In the genomic region with DNA sequence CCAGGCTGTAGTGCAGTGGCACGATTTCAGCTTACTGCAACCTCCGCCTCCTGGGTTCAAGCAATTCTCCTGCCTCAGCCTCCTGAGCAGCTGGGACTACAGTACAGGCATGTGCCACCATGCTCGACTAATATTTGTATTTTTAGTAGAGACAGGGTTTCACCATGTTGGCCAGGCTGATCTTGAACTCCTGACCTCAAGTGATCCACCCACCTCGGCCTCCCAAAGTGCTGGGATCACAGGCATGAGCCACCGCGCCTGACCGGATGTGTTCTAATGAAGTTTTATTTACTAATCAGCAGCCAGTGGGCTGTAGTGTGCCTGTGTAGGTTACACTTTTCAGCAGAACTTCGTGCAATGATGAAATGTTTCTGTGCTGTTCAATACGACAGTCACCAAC, we compare ENCODE assay signal across 7 cellular contexts. TPM values are rescaled to one million over a fixed set of nuclear protein-coding genes. Genes with fewer than 3 reads are reported as not detected.
DNase-seq lines count a peak whose midpoint lies in the region; ATAC-seq and TF ChIP-seq lines count a peak whose summit lies in the region.
"Not testable (repeated sequence)": the region's sequence is repeated elsewhere in the genome, so short reads cannot be mapped to it uniquely, and the experiment has no call there.

No MANE protein-coding gene starts in this region.

- H3K9ac ChIP-seq in HCT116 (ENCODE audit: low read length), result peak overlapping the region; percentile 49

- not testable (repeated sequence) for H3K36me3 ChIP-seq in HCT116 (ENCODE audit: control insufficient read depth in 1 of 2, insufficient read depth in 2 of 2, low read length in 2 of 2); adrenal gland (replicated peaks in 1 of 2); esophagus (ENCODE audit: control insufficient read depth in 2 of 2, insufficient read depth in 2 of 2, low read length in 1 of 2); osteoblast (ENCODE audit: insufficient read depth, low read length)
- H3K36me3 ChIP-seq in stomach, result peaks cover 4 to 29% (median 14%) of the 10 kb centered on the region in 4 donors

- H3K27me3 ChIP-seq in HCT116 (ENCODE audit: insufficient read depth, low read length); adrenal gland; esophagus (ENCODE audit: control insufficient read depth in 1 of 2, insufficient read depth in 2 of 2, low read length in 2 of 2); right cardiac atrium (ENCODE audit: control insufficient read depth, insufficient read depth); osteoblast (ENCODE audit: insufficient read depth, low read length); stomach: not testable (repeated sequence)

- not testable (repeated sequence) for H3K4me3 ChIP-seq in HCT116 (replicated peaks in 1 of 2; ENCODE audit: low read depth in 1 of 2, low read length in 2 of 2); adrenal gland; esophagus (ENCODE audit: low read depth in 1 of 2, low read length in 2 of 2); right cardiac atrium (ENCODE audit: low read length); osteoblast (ENCODE audit: insufficient read depth, low read length); stomach

- ATAC-seq in HCT116, right cardiac atrium: not testable (repeated sequence)

- H3K4me1 Mint-ChIP-seq in T-helper 2 cell treated with Interferon-gamma antibody and Interleukin-4, amounts not matched to agents 5 μg/mL and 100 μg/mL, for 36 hours (ENCODE audit: low read depth), result peaks cover 59% of the 10 kb centered on the region

- TF ChIP-seq POLR2A in HCT116 (IDR thresholded peaks at IDR 0.05; ENCODE audit: borderline replicate concordance, extremely low read depth, insufficient read depth, insufficient read length); adrenal gland (IDR thresholded peaks at IDR 0.05); stomach (IDR thresholded peaks at IDR 0.05): not testable (repeated sequence)

- intact Hi-C loops in HCT116 (cut with micrococcal nuclease), result loop anchor here (1.0 to 2.0 kb wide), 2 partner anchors 23 to 45 kb away; no protein-coding TSS in a partner anchor
- intact Hi-C loops in adrenal gland (cut with DNase I); right cardiac atrium (cut with DNase I); stomach (cut with DNase I; ENCODE audit: low total_unique reads): not testable (repeated sequence)

- not testable (repeated sequence) for TF ChIP-seq RAD21 in HCT116 (IDR thresholded peaks at IDR 0.05; ENCODE audit: low read depth)

- not testable (repeated sequence) for H2AFZ ChIP-seq in HCT116 (ENCODE audit: low read depth, low read length, poor library complexity, severe bottlenecking); osteoblast (ENCODE audit: low read length)

- WGBS in adrenal gland, 4 donors, result 81 to 91% (median 83%) methylated on average over 9 of the region's 9 CpGs
- 65 to 69% methylated on average over 9 of the region's 9 CpGs for WGBS in esophagus, 2 donors
- 77% methylated on average over 9 of the region's 9 CpGs for WGBS in right cardiac atrium
- WGBS in stomach, 5 donors, result 48 to 66% (median 59%) methylated on average over 9 of the region's 9 CpGs

- not testable (repeated sequence) for H3K9me2 ChIP-seq in HCT116 (ENCODE audit: insufficient read depth)

- BruUV-seq in HCT116 (replicated peaks; lab: Mats Ljungman, UMichigan), result not testable (repeated sequence)

- RAD21 ChIA-PET in HCT116 (lab: Charles Lee; ENCODE audit: low non-redundant PET in 1 of 2, low total read pairs in 2 of 2, uncharacterized antibody in 2 of 2, unreplicated experiment in 2 of 2), result interaction anchor here in 1 of 2 experiments (0.9 kb wide), 1 partner anchor 46 kb away, joined by 4 read pairs; no protein-coding TSS in a partner anchor

- H3K36me3 Mint-ChIP-seq in T-helper 2 cell treated with Interferon-gamma antibody and Interleukin-4, amounts not matched to agents 5 μg/mL and 100 μg/mL, for 36 hours (ENCODE audit: low read depth), result peaks cover 13% of the 10 kb centered on the region

- not testable (repeated sequence) for H3K9me3 ChIP-seq in HCT116 (ENCODE audit: control insufficient read depth in 1 of 2, insufficient read depth in 1 of 2, low read depth in 1 of 2, low read length in 2 of 2); adrenal gland (replicated peaks in 1 of 3); esophagus (ENCODE audit: control insufficient read depth in 2 of 2, insufficient read depth in 1 of 2, low read depth in 1 of 2, low read length in 1 of 2); right cardiac atrium (ENCODE audit: control insufficient read depth, low read length); osteoblast (ENCODE audit: low read depth, low read length); stomach

- H3K4me3 Mint-ChIP-seq in T-helper 2 cell treated with Interferon-gamma antibody and Interleukin-4, amounts not matched to agents 5 μg/mL and 100 μg/mL, for 36 hours, result peak overlapping the region; percentile 75

- CTCF ChIA-PET in HCT116 (lab: Charles Lee), result interaction anchor here (1.3 to 1.7 kb wide), 2 partner anchors 23 to 72 kb away, joined by 3 read pairs; no protein-coding TSS in a partner anchor

- not testable (repeated sequence) for H3K79me2 ChIP-seq in HCT116 (ENCODE audit: insufficient read depth, low read length)
- peaks cover 17% of the 10 kb centered on the region for H3K79me2 ChIP-seq in osteoblast (ENCODE audit: insufficient read depth, low read length)

- H3K27me3 Mint-ChIP-seq in T-helper 2 cell treated with Interferon-gamma antibody and Interleukin-4, amounts not matched to agents 5 μg/mL and 100 μg/mL, for 36 hours (ENCODE audit: low read depth), result not testable (repeated sequence)

- peaks cover 73 to 93% of the 10 kb centered on the region in 2 experiments for H3K4me1 ChIP-seq in HCT116 (ENCODE audit: control insufficient read depth in 1 of 2, insufficient read depth in 2 of 2, low read length in 2 of 2)
- H3K4me1 ChIP-seq in adrenal gland (replicated peaks in 1 of 2), result peaks cover 18 to 39% of the 10 kb centered on the region in 2 donors
- not testable (repeated sequence) for H3K4me1 ChIP-seq in esophagus (ENCODE audit: control insufficient read depth in 2 of 2, insufficient read depth in 2 of 2, low read length in 1 of 2)
- peaks cover 13% of the 10 kb centered on the region for H3K4me1 ChIP-seq in right cardiac atrium (ENCODE audit: control insufficient read depth, insufficient read depth, low read length)
- peaks cover 57% of the 10 kb centered on the region for H3K4me1 ChIP-seq in osteoblast (ENCODE audit: insufficient read depth, low read length)
- H3K4me1 ChIP-seq in stomach, result peaks cover 30 to 78% (median 63%) of the 10 kb centered on the region in 4 donors

- peak overlapping the region; percentile 55 for H3K4me2 ChIP-seq in HCT116 (ENCODE audit: low read length)
- not testable (repeated sequence) for H3K4me2 ChIP-seq in osteoblast (ENCODE audit: insufficient read depth, low read length)

- not testable (repeated sequence) for DNase-seq in HCT116 (ENCODE audit: low read depth, low spot score); T-helper 2 cell treated with Interferon-gamma antibody and Interleukin-4, amounts not matched to agents 5 μg/mL and 100 μg/mL, for 36 hours (ENCODE audit: low spot score); adrenal gland; right cardiac atrium; osteoblast (ENCODE audit: insufficient read length, low spot score, missing footprints); stomach

- POLR2A ChIA-PET in HCT116 (lab: Charles Lee), result interaction anchor here (0.6 to 1.9 kb wide), 4 partner anchors 12 to 36 kb away, joined by 3 to 7 read pairs (median 6); a partner anchor contains a TSS

- TF ChIP-seq CTCF in HCT116 (IDR thresholded peaks at IDR 0.05 in 2 of 3, conservative IDR thresholded peaks at IDR 0.05 in 1 of 3; ENCODE audit: borderline replicate concordance in 1 of 3, insufficient read depth in 1 of 3, low read depth in 2 of 3, low read length in 2 of 3); adrenal gland (IDR thresholded peaks at IDR 0.05); osteoblast (IDR thresholded peaks at IDR 0.05; ENCODE audit: extremely low read depth, low read depth, low read length); stomach (IDR thresholded peaks at IDR 0.05): not testable (repeated sequence)

- H3K27ac ChIP-seq in HCT116 (ENCODE audit: low read depth, low read length) (peak overlapping the region; percentile 44), adrenal gland (peak overlapping the region in 4 of 5 donors; percentile 56 to 86 (median 80)), esophagus (ENCODE audit: low read depth in 2 of 2, low read length in 1 of 2) (peak overlapping the region; percentile 57 to 85), right cardiac atrium (ENCODE audit: low read length) (peak overlapping the region; percentile 50), osteoblast (ENCODE audit: low read depth, low read length) (peak overlapping the region; percentile 93), stomach (peak overlapping the region; percentile 42 to 88 (median 77))

- not testable (repeated sequence) for H4K20me1 ChIP-seq in HCT116 (ENCODE audit: insufficient read depth); osteoblast (ENCODE audit: insufficient read depth, low read length)

- not testable (repeated sequence) for TF ChIP-seq EP300 in stomach (IDR thresholded peaks at IDR 0.05)

- not testable (repeated sequence) for H3K9me3 Mint-ChIP-seq in T-helper 2 cell treated with Interferon-gamma antibody and Interleukin-4, amounts not matched to agents 5 μg/mL and 100 μg/mL, for 36 hours

- H3K27ac Mint-ChIP-seq in T-helper 2 cell treated with Interferon-gamma antibody and Interleukin-4, amounts not matched to agents 5 μg/mL and 100 μg/mL, for 36 hours, result peak overlapping the region; percentile 51

RNA-seq across cellular contexts. Expression of a gene that starts 35.7 kb away (rescaled TPM):
- total RNA-seq in HCT116 (2021; ENCODE audit: unreplicated experiment) (79.6 TPM), adrenal gland (100 to 1,000 TPM in 3 of 8 donors, 10 to 100 TPM in 5; 44.3 to 134 (median 94.4) TPM), right cardiac atrium (10 to 100 TPM; 21.9 to 33.5 (median 23.3) TPM), osteoblast (433 and 436 TPM in 2 replicates), stomach (100 to 1,000 TPM in 3 of 5 donors, 10 to 100 TPM in 2; 71.0 to 143 (median 132) TPM)
- polyA plus RNA-seq in HCT116 (2012), result 31.8 and 36.5 TPM in 2 replicates
- polyA plus RNA-seq in adrenal gland (10 to 100 TPM; 49.8 to 84.7 (median 61.0) TPM), esophagus (10 to 100 TPM; 21.7 to 26.9 TPM), right cardiac atrium (19.9 TPM), stomach (10 to 100 TPM; 28.7 to 72.4 (median 33.7) TPM)
